10 cellular contexts compared by ENCODE assay signal in genomic region chr4:42643685-42644084, GRCh38. TPM values are rescaled to one million over a fixed set of nuclear protein-coding genes. Genes with fewer than 3 reads are reported as not detected.
DNase-seq lines count a peak whose midpoint lies in the region; ATAC-seq and TF ChIP-seq lines count a peak whose summit lies in the region.
"Had no signal": no experiment of that assay in that cellular context is flagged by ENCODE, and none has a peak within 500 bp of the region (broad histone marks: within the 10 kb centered on the region; RNA-seq: fewer than 3 reads in every experiment).

No MANE protein-coding gene starts in this region.

- H3K79me2 ChIP-seq in MM.1S (ENCODE audit: low read length): peaks cover 87% of the 10 kb centered on the region

- ATAC-seq in GM19025 (IDR thresholded peaks at IDR 0.05; ENCODE audit: low read depth, unreplicated experiment) (peak; percentile 43), HG02763 (IDR thresholded peaks at IDR 0.05; ENCODE audit: unreplicated experiment) (peak; percentile 61)

- H3K9me3 ChIP-seq in MM.1S (replicated peaks; ENCODE audit: insufficient read depth, low read length) (no peaks in the 10 kb centered on the region), skeletal muscle tissue (ENCODE audit: control insufficient read depth in 3 of 3, low read length in 3 of 3) (no peaks in the 10 kb centered on the region), HAP-1 (no peaks in the 10 kb centered on the region)
- H3K9me3 ChIP-seq: testis had no signal

- H4K20me1 ChIP-seq in MM.1S (ENCODE audit: insufficient read depth, low read length): no peaks in the 10 kb centered on the region

- H3K36me3 ChIP-seq in MM.1S (replicated peaks; ENCODE audit: insufficient read depth, low read length) (no peaks in the 10 kb centered on the region), skeletal muscle tissue (ENCODE audit: control insufficient read depth in 3 of 3, insufficient read depth in 3 of 3, low read length in 3 of 3) (no peaks in the 10 kb centered on the region), HAP-1 (replicated peaks) (no peaks in the 10 kb centered on the region)

- H3K4me3 ChIP-seq in MM.1S (ENCODE audit: low read length) (peak overlapping the region; percentile 16; the same call in 1 of the 2 replicates), skeletal muscle tissue (ENCODE audit: low read length in 3 of 3) (peak overlapping the region in 1 of 3 donors; percentile 15), HAP-1 (no peak overlapping the region)
- H3K4me3 ChIP-seq: testis had no signal

- DNase-seq in MM.1S (peak; percentile 92), HCEC 1CT (no peak), HAP-1 (ENCODE audit: low spot score in 2 of 2) (no peak), cerebellar nuclear complex (lab: John Stamatoyannopoulos, UW) (no peak)
- DNase-seq in activated CD4-positive, CD25-positive, alpha-beta regulatory T cell treated with anti-CD3 and anti-CD28 coated beads, Interleukin-2, amount 50 U/mL, for 72 hours: no peak
- DNase-seq: NCI-H2171, testis had no signal

- in situ Hi-C loops in HAP-1 (cut with MboI; ENCODE audit: low sequenced_read_pairs): no loop called here

- H3K4me2 ChIP-seq in MM.1S (ENCODE audit: low read depth, low read length): peak overlapping the region; percentile 34

- no peak for TF ChIP-seq CTCF in MM.1S (IDR thresholded peaks at IDR 0.05; ENCODE audit: low read length)

- H3K27me3 ChIP-seq in MM.1S (replicated peaks; ENCODE audit: insufficient read depth, low read length) (no peaks in the 10 kb centered on the region), skeletal muscle tissue (ENCODE audit: control insufficient read depth in 3 of 3, insufficient read depth in 3 of 3, low read length in 3 of 3) (no peaks in the 10 kb centered on the region), HAP-1 (ENCODE audit: low read depth) (no peaks in the 10 kb centered on the region)
- H3K27me3 ChIP-seq: testis had no signal

- H3K27ac ChIP-seq in MM.1S (ENCODE audit: low read length) (peak overlapping the region; percentile 71), skeletal muscle tissue (ENCODE audit: low read depth, low read length) (peak overlapping the region; percentile 87)
- H3K27ac ChIP-seq: testis had no signal

- peaks cover 77% of the 10 kb centered on the region for H3K4me1 ChIP-seq in MM.1S (ENCODE audit: low read length)
- H3K4me1 ChIP-seq in skeletal muscle tissue (ENCODE audit: control insufficient read depth in 3 of 3, insufficient read depth in 3 of 3, low read length in 3 of 3): peaks cover 27 to 46% (median 39%) of the 10 kb centered on the region in 3 donors
- H3K4me1 ChIP-seq in HAP-1: peaks cover 14% of the 10 kb centered on the region; the same call in 1 of the 2 replicates
- H3K4me1 ChIP-seq: testis had no signal

- H3K9ac ChIP-seq in MM.1S (ENCODE audit: low read length) (peak overlapping the region; percentile 17; the same call in 1 of the 2 replicates), skeletal muscle tissue (ENCODE audit: low read depth in 1 of 3, low read length in 3 of 3) (peak overlapping the region in 2 of 3 donors; percentile 17 to 68)

- H3F3A ChIP-seq in MM.1S (ENCODE audit: insufficient read depth, low read length): peaks cover 28% of the 10 kb centered on the region

- H2AFZ ChIP-seq in MM.1S (ENCODE audit: low read length): no peak overlapping the region

- no peaks in the 10 kb centered on the region for H3K9me2 ChIP-seq in MM.1S (replicated peaks; ENCODE audit: insufficient read depth, low read length)

RNA-seq across cellular contexts. Expression of gene ATP8A1, which starts 13.2 kb away (rescaled TPM):
- total RNA-seq in skeletal muscle tissue: 39.7 TPM
